24 cellular contexts compared by ENCODE assay signal in the genomic region with DNA sequence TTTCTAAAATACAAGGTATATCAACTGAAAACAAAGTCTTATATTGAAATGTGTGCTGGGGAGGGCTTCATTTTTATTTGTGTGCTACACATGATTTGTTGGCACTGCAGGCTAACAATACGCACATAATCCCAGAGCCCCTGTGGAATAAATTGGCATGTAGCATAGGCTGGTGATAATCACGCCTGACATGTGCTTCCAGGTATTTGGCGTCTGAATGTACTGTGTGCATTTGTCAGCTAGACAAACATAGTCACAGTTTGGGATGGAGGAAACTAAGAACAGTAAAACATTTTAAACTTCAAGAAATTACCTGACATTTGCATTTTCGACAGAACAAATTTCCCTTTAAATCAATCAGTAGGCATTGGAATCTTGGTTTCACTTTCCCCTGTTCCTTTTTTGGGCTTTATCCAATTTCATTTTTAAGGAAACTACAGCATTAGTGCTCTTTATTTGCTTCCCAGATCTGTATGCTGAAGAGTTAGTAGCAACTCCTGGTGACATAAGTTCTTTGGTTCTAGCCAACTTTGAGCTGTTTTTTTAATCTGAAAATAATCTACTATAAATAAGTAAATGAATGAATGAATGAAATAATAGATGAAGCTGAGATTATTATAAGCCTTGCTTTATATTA.
DNase-seq lines count a peak whose midpoint lies in the region; ATAC-seq and TF ChIP-seq lines count a peak whose summit lies in the region.
"Had no signal": no experiment of that assay in that cellular context is flagged by ENCODE, and none has a peak within 500 bp of the region (broad histone marks: within the 10 kb centered on the region; RNA-seq: fewer than 3 reads in every experiment).

No MANE protein-coding gene starts in this region.

- no peak overlapping the region for H2BK120ac ChIP-seq in mesenchymal stem cell (ENCODE audit: low read depth, low read length)

- H3K36me3 Mint-ChIP-seq in T-helper 17 cell (ENCODE audit: low read depth), result no peaks in the 10 kb centered on the region
- H3K36me3 Mint-ChIP-seq: naive thymus-derived CD4-positive, alpha-beta T cell had no signal

- H3K4me3 ChIP-seq in right cardiac atrium (ENCODE audit: low read length) (peak overlapping the region; percentile 19), coronary artery (peak overlapping the region; percentile 58), mesenchymal stem cell (ENCODE audit: insufficient read depth in 1 of 2, low read depth in 1 of 2, low read length in 2 of 2) (peak overlapping the region in 1 of 2 experiments; percentile 56)
- H3K4me3 ChIP-seq: A549, BLaER1, PC-9, SJSA1 had no signal

- no peak overlapping the region for H3K18ac ChIP-seq in mesenchymal stem cell (ENCODE audit: low read depth in 1 of 2, low read length in 2 of 2)

- H3K9ac ChIP-seq in mesenchymal stem cell (ENCODE audit: low read length), result peak overlapping the region; percentile 13
- H3K9ac ChIP-seq: BLaER1, parathyroid adenoma had no signal

- H2AFZ ChIP-seq in mesenchymal stem cell (ENCODE audit: low read depth, low read length), result no peak overlapping the region
- H2AFZ ChIP-seq: parathyroid adenoma, PC-9 had no signal

- H3K36me3 ChIP-seq in mesenchymal stem cell (ENCODE audit: control insufficient read depth in 1 of 2, insufficient read depth in 2 of 2, low read depth in 1 of 2, low read length in 2 of 2), result no peaks in the 10 kb centered on the region
- H3K36me3 ChIP-seq: BLaER1, SJSA1, upper lobe of left lung had no signal

- no peak overlapping the region for H3K4me3 Mint-ChIP-seq in T-helper 17 cell
- H3K4me3 Mint-ChIP-seq: activated B cell treated with CpG ODN at 0.5 μM for 24 hours; activated CD4-positive, alpha-beta memory T cell treated with anti-CD3 and anti-CD28 coated beads, Interleukin-2, amount 10 ng/mL, durations not matched to agents 7 days and 5 days; naive thymus-derived CD4-positive, alpha-beta T cell had no signal

- H3K9me3 ChIP-seq in right cardiac atrium (ENCODE audit: control insufficient read depth, low read length), result no peaks in the 10 kb centered on the region
- peaks cover 9% of the 10 kb centered on the region for H3K9me3 ChIP-seq in mesenchymal stem cell (ENCODE audit: control insufficient read depth, low read length)
- H3K9me3 ChIP-seq in T-helper 17 cell (ENCODE audit: control insufficient read depth, low read length, poor library complexity, severe bottlenecking), result peaks cover 2% of the 10 kb centered on the region
- H3K9me3 ChIP-seq: A549, SJSA1 had no signal

- 43% methylated on average over 4 of the region's 4 CpGs for WGBS in right cardiac atrium
- 95% methylated on average over 4 of the region's 4 CpGs for WGBS in mesenchymal stem cell

- H3K4me2 ChIP-seq in mesenchymal stem cell (ENCODE audit: low read length, poor library complexity, severe bottlenecking), result no peak overlapping the region
- H3K4me2 ChIP-seq: A549, BLaER1, PC-9 had no signal

- H4K91ac ChIP-seq in mesenchymal stem cell (ENCODE audit: low read length), result no peak overlapping the region

- H3K4ac ChIP-seq in mesenchymal stem cell (ENCODE audit: low read depth in 1 of 2, low read length in 2 of 2), result no peak overlapping the region

- no peaks in the 10 kb centered on the region for H3K27me3 Mint-ChIP-seq in T-helper 17 cell
- H3K27me3 Mint-ChIP-seq: activated B cell treated with CpG ODN at 0.5 μM for 24 hours; activated CD4-positive, alpha-beta memory T cell treated with anti-CD3 and anti-CD28 coated beads, Interleukin-2, amount 10 ng/mL, durations not matched to agents 7 days and 5 days; naive thymus-derived CD4-positive, alpha-beta T cell had no signal

- TF ChIP-seq CTCF in coronary artery (IDR thresholded peaks at IDR 0.05), result no peak

- ATAC-seq in right cardiac atrium, result no peak
- ATAC-seq in left cardiac atrium, result no peak
- no peak for ATAC-seq in HG03196 (IDR thresholded peaks at IDR 0.05; ENCODE audit: unreplicated experiment)
- no peak for ATAC-seq in T-helper 17 cell
- ATAC-seq: A549; naive thymus-derived CD4-positive, alpha-beta T cell; stimulated activated naive CD8-positive, alpha-beta T cell treated with anti-CD3 and anti-CD28 coated beads, Interleukin-15, Interleukin-2, amounts not matched to agents 100 U/mL and 50 U/mL, for 24 hours had no signal

- H3K79me1 ChIP-seq in mesenchymal stem cell (replicated peaks; ENCODE audit: low read length, poor library complexity, severe bottlenecking), result no peaks in the 10 kb centered on the region

- no peak overlapping the region for H3K14ac ChIP-seq in mesenchymal stem cell (ENCODE audit: low read length in 2 of 2)

- H2BK15ac ChIP-seq in mesenchymal stem cell (ENCODE audit: low read depth, poor library complexity, severe bottlenecking), result no peak overlapping the region

- no peak overlapping the region for H3K27ac ChIP-seq in right cardiac atrium (ENCODE audit: low read length)
- H3K27ac ChIP-seq in coronary artery, result no peak overlapping the region
- H3K27ac ChIP-seq in mesenchymal stem cell (ENCODE audit: low read length, poor library complexity, severe bottlenecking), result no peak overlapping the region
- H3K27ac ChIP-seq: A549, BLaER1, parathyroid adenoma, PC-9, SJSA1, upper lobe of left lung had no signal

- H3K27me3 ChIP-seq in right cardiac atrium (ENCODE audit: control insufficient read depth, insufficient read depth) (no peaks in the 10 kb centered on the region), mesenchymal stem cell (ENCODE audit: control insufficient read depth in 1 of 2, insufficient read depth in 1 of 2, low read length in 2 of 2) (no peaks in the 10 kb centered on the region)
- H3K27me3 ChIP-seq: BLaER1, SJSA1, upper lobe of left lung had no signal

- H3K4me1 ChIP-seq in right cardiac atrium (ENCODE audit: control insufficient read depth, insufficient read depth, low read length) (no peaks in the 10 kb centered on the region), mesenchymal stem cell (ENCODE audit: control insufficient read depth, insufficient read depth, low read depth, low read length) (no peaks in the 10 kb centered on the region)
- H3K4me1 ChIP-seq: A549, BLaER1, parathyroid adenoma, SJSA1, upper lobe of left lung had no signal

- H3K23ac ChIP-seq in mesenchymal stem cell (ENCODE audit: low read length in 2 of 2), result no peak overlapping the region

- intact Hi-C loops in right cardiac atrium (cut with DNase I) (no loop called here), left cardiac atrium (cut with DNase I) (no loop called here)

- DNase-seq in right cardiac atrium (no peak), left cardiac atrium (no peak), coronary artery (ENCODE audit: low spot score) (no peak), mesenchymal stem cell (no peak), SKM-1 (lab: John Stamatoyannopoulos, UW; ENCODE audit: unreplicated experiment) (no peak), T-helper 17 cell (no peak), NCI-H1694 treated with DMSO at 0.1 percent for 48 hours (lab: John Stamatoyannopoulos, UW) (no peak)
- DNase-seq: activated B cell treated with CpG ODN at 0.5 μM for 24 hours; activated CD4-positive, alpha-beta memory T cell treated with anti-CD3 and anti-CD28 coated beads, Interleukin-2, amount 10 ng/mL, durations not matched to agents 7 days and 5 days; activated naive CD4-positive, alpha-beta T cell treated with Interleukin-2 at 50 U/mL for 16 hours; activated T-cell treated with anti-CD3 and anti-CD28 coated beads, Interleukin-2, amount 50 U/mL, for 1 hour; erythroblast; GOT3; naive thymus-derived CD4-positive, alpha-beta T cell; NCI-H774; PC-9; stimulated activated CD4-positive, alpha-beta T cell treated with anti-CD3 and anti-CD28 coated beads, Interleukin-2, amount 100 ng/mL, for 24 hours; stimulated activated naive CD8-positive, alpha-beta T cell treated with anti-CD3 and anti-CD28 coated beads, Interleukin-15, Interleukin-2, amounts not matched to agents 100 U/mL and 50 U/mL, for 24 hours; upper lobe of left lung had no signal

- H3K27ac Mint-ChIP-seq in T-helper 17 cell, result no peak overlapping the region
- H3K27ac Mint-ChIP-seq: activated B cell treated with CpG ODN at 0.5 μM for 24 hours; activated CD4-positive, alpha-beta memory T cell treated with anti-CD3 and anti-CD28 coated beads, Interleukin-2, amount 10 ng/mL, durations not matched to agents 7 days and 5 days; naive thymus-derived CD4-positive, alpha-beta T cell had no signal

- no peak overlapping the region for H2AK5ac ChIP-seq in mesenchymal stem cell (ENCODE audit: low read length, severe bottlenecking)

- no peak overlapping the region for H2BK5ac ChIP-seq in mesenchymal stem cell (ENCODE audit: low read depth, low read length, poor library complexity, severe bottlenecking)

- no peaks in the 10 kb centered on the region for H3K4me1 Mint-ChIP-seq in T-helper 17 cell
- H3K4me1 Mint-ChIP-seq: activated B cell treated with CpG ODN at 0.5 μM for 24 hours; activated CD4-positive, alpha-beta memory T cell treated with anti-CD3 and anti-CD28 coated beads, Interleukin-2, amount 10 ng/mL, durations not matched to agents 7 days and 5 days; naive thymus-derived CD4-positive, alpha-beta T cell had no signal

- H4K8ac ChIP-seq in mesenchymal stem cell (ENCODE audit: low read length), result no peak overlapping the region

- H2BK12ac ChIP-seq in mesenchymal stem cell (ENCODE audit: low read length in 2 of 2), result no peak overlapping the region
